ENCODE assay signal across 12 cellular contexts in genomic region chr21:43758132-43758619, GRCh38. TPM values are rescaled to one million over a fixed set of nuclear protein-coding genes. Genes with fewer than 3 reads are reported as not detected.
DNase-seq lines count a peak whose midpoint lies in the region; ATAC-seq, FAIRE-seq and TF ChIP-seq lines count a peak whose summit lies in the region.
"Had no signal": no experiment of that assay in that cellular context is flagged by ENCODE, and none has a peak within 500 bp of the region (broad histone marks: within the 10 kb centered on the region; RNA-seq: fewer than 3 reads in every experiment).

No MANE protein-coding gene starts in this region.

- CTCF ChIA-PET in K562 (lab: Yijun Ruan, JAX; ENCODE audit: low intra/inter-chr PET ratio) (no interaction called here), WTC11 (lab: Charles Lee) (no interaction called here)

- H3K9me1 ChIP-seq in K562 (ENCODE audit: control insufficient read depth, insufficient read depth, low read length): no peaks in the 10 kb centered on the region

- H3K36me3 ChIP-seq in K562 (ENCODE audit: control insufficient read depth, insufficient read depth, low read length) (peaks cover 91% of the 10 kb centered on the region), heart right ventricle (peaks cover 0 to 94% (median 18%) of the 10 kb centered on the region in 9 donors)

- FAIRE-seq in K562 (lab: Jason Lieb, UNC): no peak
- FAIRE-seq: HTR-8/SVneo had no signal

- H3K27ac ChIP-seq in K562 (ENCODE audit: extremely low read depth, low read depth, low read length) (no peak overlapping the region), heart right ventricle (peak overlapping the region in 7 of 10 donors; percentile 21 to 81 (median 51))

- no peak for TF ChIP-seq POLR2A in K562 (conservative IDR thresholded peaks at IDR 0.05)

- H3K4me2 ChIP-seq in K562 (ENCODE audit: insufficient read depth, low read length): no peak overlapping the region

- H3K9ac ChIP-seq in K562 (ENCODE audit: insufficient read depth in 1 of 2, low read depth in 2 of 2, low read length in 2 of 2): peak overlapping the region in 1 of 2 experiments; percentile 61; a peak in 1 of 4 replicates

- no peak for TF ChIP-seq EP300 in K562 (IDR thresholded peaks at IDR 0.05; ENCODE audit: low read length)

- H2AFZ ChIP-seq in K562 (ENCODE audit: low read depth, low read length): no peak overlapping the region

- ATAC-seq in K562 (no peak), heart right ventricle (peak in 4 of 8 donors; percentile 29 to 81 (median 34)), sciatic nerve (peak; percentile 86), WTC11 (no peak)
- ATAC-seq: CD8-positive, alpha-beta T cell had no signal

- no peaks in the 10 kb centered on the region for H3K27me3 Mint-ChIP-seq in WTC11 (ENCODE audit: low read depth)

- H3K4me3 Mint-ChIP-seq in WTC11: no peak overlapping the region
- H3K4me3 Mint-ChIP-seq: CD8-positive, alpha-beta T cell had no signal

- H4K20me1 ChIP-seq in K562 (replicated peaks; ENCODE audit: control insufficient read depth, insufficient read depth, low read length): no peaks in the 10 kb centered on the region; the same call in 1 of the 2 replicates

- no peaks in the 10 kb centered on the region for H3K79me2 ChIP-seq in K562 (ENCODE audit: control insufficient read depth, insufficient read depth, low read length)

- H3K4me3 ChIP-seq in K562 (no peak overlapping the region), heart right ventricle (peak overlapping the region in 5 of 10 donors; percentile 17 to 33 (median 32))

- TF ChIP-seq CTCF in K562 (IDR thresholded peaks at IDR 0.05 in 2 of 3, conservative IDR thresholded peaks at IDR 0.05 in 1 of 3; ENCODE audit: insufficient read depth in 2 of 3, low read depth in 1 of 3, low read length in 3 of 3): no peak
- TF ChIP-seq CTCF in heart right ventricle (IDR thresholded peaks at IDR 0.05): no peak
- TF ChIP-seq CTCF in WTC11 (IDR thresholded peaks at IDR 0.05): no peak

- in situ Hi-C loops in K562 (cut with MboI): no loop called here

- no peaks in the 10 kb centered on the region for H3K9me3 Mint-ChIP-seq in WTC11
- H3K9me3 Mint-ChIP-seq: CD8-positive, alpha-beta T cell had no signal

- WGBS in K562 (ENCODE audit: insufficient coverage, low coverage, missing lambda C conversion rate): 90% methylated on average over 18 of the region's 18 CpGs
- 59 to 74% methylated on average over 18 of the region's 18 CpGs for WGBS in heart right ventricle, 2 donors

- H3K9me3 ChIP-seq in K562 (replicated peaks; ENCODE audit: control insufficient read depth, insufficient read depth, low read depth, low read length) (no peaks in the 10 kb centered on the region), heart right ventricle (peaks cover 0 to 5% (median 0%) of the 10 kb centered on the region in 11 donors)

- no peaks in the 10 kb centered on the region for H3K4me1 Mint-ChIP-seq in WTC11

- DNase-seq in CD1c-positive myeloid dendritic cell (ENCODE audit: extremely low spot score): peak; percentile 31
- DNase-seq in K562 (ENCODE audit: extremely low read depth in 1 of 4, low spot score in 3 of 4): no peak
- no peak for DNase-seq in heart right ventricle
- DNase-seq in sciatic nerve (ENCODE audit: low spot score): no peak
- DNase-seq in SIG-M5 treated with dmso at 0.1 percent for 504 hours (lab: John Stamatoyannopoulos, UW; ENCODE audit: unreplicated experiment): no peak
- DNase-seq in D341Med (ENCODE audit: low spot score): no peak
- no peak for DNase-seq in NCI-H2081 (lab: John Stamatoyannopoulos, UW)
- DNase-seq in WTC11 (ENCODE audit: low spot score): no peak
- DNase-seq: activated T-cell treated with anti-CD3 and anti-CD28 coated beads, Interleukin-2, amount 50 U/mL, for 1 hour; CD8-positive, alpha-beta T cell; SW 1271 had no signal

- POLR2A ChIA-PET in K562 (lab: Yijun Ruan, JAX) (interaction anchor here (0.5 to 1.7 kb wide), 6 partner anchors 9 to 15 kb away, joined by 3 to 11 read pairs (median 6); no protein-coding TSS in a partner anchor), WTC11 (lab: Charles Lee) (interaction anchor here (0.7 to 1.4 kb wide), 2 partner anchors 17 to 29 kb away, joined by 3 read pairs; no protein-coding TSS in a partner anchor)

- H3K4me1 ChIP-seq in K562 (replicated peaks in 1 of 2; ENCODE audit: control insufficient read depth in 2 of 2, insufficient read depth in 2 of 2, low read length in 2 of 2): peaks cover 0 to 35% of the 10 kb centered on the region in 2 experiments; a peak in 1 of 5 replicates
- H3K4me1 ChIP-seq in heart right ventricle: peaks cover 0 to 22% (median 3%) of the 10 kb centered on the region in 9 donors

- intact Hi-C loops in K562 (cut with micrococcal nuclease) (no loop called here), heart right ventricle (cut with DNase I) (no loop called here), sciatic nerve (cut with DNase I) (no loop called here)

- no peak overlapping the region for H3K27ac Mint-ChIP-seq in WTC11
- H3K27ac Mint-ChIP-seq: CD8-positive, alpha-beta T cell had no signal

- no TSS peak for BruUV-seq in K562 (replicated peaks; lab: Mats Ljungman, UMichigan)

- H3K27me3 ChIP-seq in K562 (ENCODE audit: control insufficient read depth in 2 of 2, insufficient read depth in 2 of 2, low read length in 2 of 2) (no peaks in the 10 kb centered on the region), heart right ventricle (no peaks in the 10 kb centered on the region)

- peaks cover 45% of the 10 kb centered on the region for H3K36me3 Mint-ChIP-seq in WTC11

- TF ChIP-seq RAD21 in K562 (CRISPR knock-in tag; conservative IDR thresholded peaks at IDR 0.05 in 1 of 2, IDR thresholded peaks at IDR 0.05 in 1 of 2): no peak

RNA-seq across cellular contexts. Expression of gene CSTB, which starts 17.9 kb away (rescaled TPM):
- 10.6 and 21.9 TPM in 2 replicates for total RNA-seq in K562 (2011; cell fraction: chromatin; rRNA removed; ENCODE audit: low replicate concordance)
- total RNA-seq in K562 (2011; cell fraction: nucleolus; rRNA removed): 19.5 and 22.0 TPM in 2 replicates
- total RNA-seq in K562 (2011; cell fraction: nucleoplasm; rRNA removed): 18.3 and 24.3 TPM in 2 replicates
- total RNA-seq in K562 (2014; rRNA removed) (23.1 and 29.0 TPM in 2 replicates), K562 (2014; rRNA removed; fragmentation: Illumina TruSeq; extraction: Trizol) (20.8 and 21.1 TPM in 2 replicates), K562 (2015; rRNA removed; fragmentation: Illumina TruSeq; extraction: Trizol) (31.7 and 34.9 TPM in 2 replicates), K562 (2021) (43.5 and 48.1 TPM in 2 replicates), heart right ventricle (10 to 100 TPM; 33.0 to 50.2 (median 39.2) TPM), sciatic nerve (52.1 TPM), WTC11 (2021) (35.2 to 38.6 TPM (median 36.1 TPM) in 3 replicates)
- polyA plus RNA-seq in K562 (2011; rRNA removed) (46.6 and 58.0 TPM in 2 replicates), K562 (2014; fragmentation: Illumina TruSeq; extraction: Trizol) (64.2 and 79.8 TPM in 2 replicates), K562 (2014; fragmentation: Nextera tagmentation; extraction: Ambion mirVana) (10 to 100 TPM; 12.4 to 17.1 TPM), K562 (2014; rRNA removed) (65.0 and 67.8 TPM in 2 replicates), heart right ventricle (10 to 100 TPM; 44.4 to 61.2 TPM)
- polyA plus RNA-seq in K562 (2011; cell fraction: cytosol; rRNA removed): 74.4 and 80.8 TPM in 2 replicates
- polyA plus RNA-seq in K562 (2011; cell fraction: nucleus; rRNA removed): 36.5 and 43.3 TPM in 2 replicates
- 76.9 and 118 TPM in 2 replicates for polyA plus RNA-seq in K562 (2012)
- 33.5 and 37.4 TPM in 2 replicates for polyA minus RNA-seq in K562 (2011; rRNA and poly(A)+ RNA removed)
- 14.2 and 21.7 TPM in 2 replicates for polyA minus RNA-seq in K562 (2011; cell fraction: cytosol; rRNA and poly(A)+ RNA removed)
- 9.0 and 14.1 TPM in 2 replicates for polyA minus RNA-seq in K562 (2011; cell fraction: nucleus; rRNA and poly(A)+ RNA removed)

RNA-seq across cellular contexts. Expression of gene RRP1, which starts 31.2 kb away (rescaled TPM):
- total RNA-seq in K562 (2011; cell fraction: chromatin; rRNA removed; ENCODE audit: low replicate concordance): 200 and 398 TPM in 2 replicates
- total RNA-seq in K562 (2011; cell fraction: nucleolus; rRNA removed): 176 and 196 TPM in 2 replicates
- 186 and 220 TPM in 2 replicates for total RNA-seq in K562 (2011; cell fraction: nucleoplasm; rRNA removed)
- total RNA-seq in K562 (2014; rRNA removed) (68.6 and 84.3 TPM in 2 replicates), K562 (2014; rRNA removed; fragmentation: Illumina TruSeq; extraction: Trizol) (40.5 and 48.5 TPM in 2 replicates), K562 (2015; rRNA removed; fragmentation: Illumina TruSeq; extraction: Trizol) (51.6 and 52.9 TPM in 2 replicates), K562 (2021) (89.1 and 105 TPM in 2 replicates), heart right ventricle (10 to 100 TPM in 3 of 10 donors, 1 to 10 TPM in 7; 6.3 to 13.9 (median 9.3) TPM), sciatic nerve (17.8 TPM), WTC11 (2021) (45.0 to 53.0 TPM (median 45.9 TPM) in 3 replicates)
- polyA plus RNA-seq in K562 (2011; rRNA removed) (38.0 and 47.3 TPM in 2 replicates), K562 (2014; fragmentation: Illumina TruSeq; extraction: Trizol) (79.7 and 97.5 TPM in 2 replicates), K562 (2014; fragmentation: Nextera tagmentation; extraction: Ambion mirVana) (1 to 10 TPM in 1 of 2 experiments, under 1 TPM in 1; 0.89 to 1.8 TPM), K562 (2014; rRNA removed) (60.2 and 64.7 TPM in 2 replicates), heart right ventricle (10 to 100 TPM in 1 of 2 donors, 1 to 10 TPM in 1; 7.2 to 10.7 TPM)
- 22.9 and 23.5 TPM in 2 replicates for polyA plus RNA-seq in K562 (2011; cell fraction: cytosol; rRNA removed)
- 233 and 286 TPM in 2 replicates for polyA plus RNA-seq in K562 (2011; cell fraction: nucleus; rRNA removed)
- 35.6 and 62.2 TPM in 2 replicates for polyA plus RNA-seq in K562 (2012)
- polyA minus RNA-seq in K562 (2011; rRNA and poly(A)+ RNA removed): 23.9 and 28.6 TPM in 2 replicates
- polyA minus RNA-seq in K562 (2011; cell fraction: cytosol; rRNA and poly(A)+ RNA removed): 20.8 and 22.0 TPM in 2 replicates
- 66.5 and 104 TPM in 2 replicates for polyA minus RNA-seq in K562 (2011; cell fraction: nucleus; rRNA and poly(A)+ RNA removed)

RNA-seq across cellular contexts. Expression of gene PDXK, which starts 39.2 kb away (rescaled TPM):
- 130 and 265 TPM in 2 replicates for total RNA-seq in K562 (2011; cell fraction: chromatin; rRNA removed; ENCODE audit: low replicate concordance)
- 121 and 125 TPM in 2 replicates for total RNA-seq in K562 (2011; cell fraction: nucleolus; rRNA removed)
- total RNA-seq in K562 (2011; cell fraction: nucleoplasm; rRNA removed): 113 and 116 TPM in 2 replicates
- total RNA-seq in K562 (2014; rRNA removed): 95.1 and 117 TPM in 2 replicates
- 57.2 and 71.2 TPM in 2 replicates for total RNA-seq in K562 (2014; rRNA removed; fragmentation: Illumina TruSeq; extraction: Trizol)
- 46.8 and 47.5 TPM in 2 replicates for total RNA-seq in K562 (2015; rRNA removed; fragmentation: Illumina TruSeq; extraction: Trizol)
- 162 TPM in 2 replicates for total RNA-seq in K562 (2021)
- 135 and 158 TPM in 2 replicates for polyA plus RNA-seq in K562 (2011; rRNA removed)
- polyA plus RNA-seq in K562 (2011; cell fraction: cytosol; rRNA removed): 118 and 126 TPM in 2 replicates
- polyA plus RNA-seq in K562 (2011; cell fraction: nucleus; rRNA removed): 116 TPM in 2 replicates
- polyA plus RNA-seq in K562 (2012): 82.1 and 83.5 TPM in 2 replicates
- polyA plus RNA-seq in K562 (2014; fragmentation: Illumina TruSeq; extraction: Trizol): 80.6 and 84.8 TPM in 2 replicates
- 1 to 10 TPM; 5.6 to 8.9 TPM for polyA plus RNA-seq in K562 (2014; fragmentation: Nextera tagmentation; extraction: Ambion mirVana)
- polyA plus RNA-seq in K562 (2014; rRNA removed): 76.5 and 103 TPM in 2 replicates
- 203 and 232 TPM in 2 replicates for polyA minus RNA-seq in K562 (2011; rRNA and poly(A)+ RNA removed)
- polyA minus RNA-seq in K562 (2011; cell fraction: cytosol; rRNA and poly(A)+ RNA removed): 63.0 and 91.6 TPM in 2 replicates
- 27.7 and 39.5 TPM in 2 replicates for polyA minus RNA-seq in K562 (2011; cell fraction: nucleus; rRNA and poly(A)+ RNA removed)
- 100 to 1,000 TPM in 1 of 10 donors, 10 to 100 TPM in 9; 64.9 to 101 (median 73.0) TPM for total RNA-seq in heart right ventricle
- 100 to 1,000 TPM in 1 of 2 donors, 10 to 100 TPM in 1; 47.8 to 102 TPM for polyA plus RNA-seq in heart right ventricle
- 111 TPM for total RNA-seq in sciatic nerve
- 116 to 123 TPM (median 120 TPM) in 3 replicates for total RNA-seq in WTC11 (2021)
